ENCODE assay signal across 18 cellular contexts in the genomic region with DNA sequence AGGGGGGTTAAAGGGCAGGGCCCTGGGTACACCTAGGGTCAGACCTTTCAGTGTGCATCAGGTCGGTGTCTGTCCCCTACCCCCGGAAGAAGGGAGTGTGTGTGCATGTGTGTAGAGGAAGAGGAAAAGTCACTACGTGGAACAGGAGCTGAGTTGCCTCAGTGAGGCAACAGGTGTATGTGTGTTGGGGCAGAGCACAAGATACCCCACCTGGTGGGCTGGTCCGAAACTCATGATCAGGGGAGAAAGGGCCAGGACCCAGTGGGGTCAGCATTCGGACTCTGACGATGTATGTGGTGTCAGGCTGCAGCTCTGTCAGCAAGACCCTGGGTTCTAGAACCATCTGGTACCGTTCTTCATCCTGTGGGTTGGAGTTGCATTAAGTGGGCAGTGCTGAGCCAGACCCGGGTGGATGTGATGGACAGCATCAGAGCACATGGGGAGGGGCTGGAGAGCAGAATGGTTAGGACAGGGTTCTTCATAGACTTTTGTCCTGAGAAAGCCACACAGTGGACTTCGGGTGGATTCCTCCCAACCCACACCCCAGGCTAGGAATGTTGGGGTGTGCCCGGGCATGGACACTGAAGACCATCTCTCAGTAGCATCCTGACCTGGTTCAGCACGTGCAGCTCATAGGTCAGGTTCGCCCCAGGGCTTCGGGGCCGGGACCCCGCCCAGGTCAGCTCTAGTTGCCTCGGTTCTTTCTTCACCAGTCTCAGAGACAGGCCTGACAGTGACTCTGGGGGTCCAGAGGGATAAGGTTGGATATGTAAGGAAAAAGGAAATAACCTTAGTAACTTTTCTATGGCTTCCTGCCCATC. TPM values are rescaled to one million over a fixed set of nuclear protein-coding genes. Genes with fewer than 3 reads are reported as not detected.
"Had no signal": no experiment of that assay in that cellular context is flagged by ENCODE, and none has a peak within 500 bp of the region (broad histone marks: within the 10 kb centered on the region; RNA-seq: fewer than 3 reads in every experiment).

No MANE protein-coding gene starts in this region.

- H3K36me3 ChIP-seq: tibial nerve had no signal

- H3K36me3 Mint-ChIP-seq: natural killer cell treated with Interleukin-12 subunit alpha and Interleukin-12 subunit beta and Interleukin-15 and Interleukin-18, amount 100 ng/mL, for 72 hours had no signal

- H3K4me3 ChIP-seq: body of pancreas, lower lobe of right lung, tibial nerve had no signal

- H3K27ac ChIP-seq: body of pancreas, foreskin keratinocyte, lower lobe of right lung, tibial nerve, VCaP had no signal

- H3K27me3 ChIP-seq: body of pancreas, foreskin keratinocyte, tibial nerve had no signal

- H3K27me3 Mint-ChIP-seq: effector memory CD8-positive, alpha-beta T cell; natural killer cell treated with Interleukin-12 subunit alpha and Interleukin-12 subunit beta and Interleukin-15 and Interleukin-18, amount 100 ng/mL, for 72 hours; progenitor cell of endocrine pancreas; stimulated activated naive CD8-positive, alpha-beta T cell treated with anti-CD3 and anti-CD28 coated beads, Interleukin-15, Interleukin-2, amounts not matched to agents 100 ng/mL and 50 ng/mL, for 24 hours had no signal

- H3K27ac Mint-ChIP-seq: activated naive CD4-positive, alpha-beta T cell treated with anti-CD3 and anti-CD28 coated beads, Interleukin-2, amount 10 ng/mL, durations not matched to agents 7 days and 5 days; effector memory CD8-positive, alpha-beta T cell; natural killer cell treated with Interleukin-12 subunit alpha and Interleukin-12 subunit beta and Interleukin-15 and Interleukin-18, amount 100 ng/mL, for 72 hours; progenitor cell of endocrine pancreas; stimulated activated naive CD8-positive, alpha-beta T cell treated with anti-CD3 and anti-CD28 coated beads, Interleukin-15, Interleukin-2, amounts not matched to agents 100 ng/mL and 50 ng/mL, for 24 hours had no signal

- ATAC-seq: body of pancreas; effector memory CD8-positive, alpha-beta T cell; foreskin keratinocyte; lower lobe of right lung; natural killer cell treated with Interleukin-12 subunit alpha and Interleukin-12 subunit beta and Interleukin-15 and Interleukin-18, amount 100 ng/mL, for 72 hours had no signal

- H3K9me3 Mint-ChIP-seq: activated naive CD4-positive, alpha-beta T cell treated with anti-CD3 and anti-CD28 coated beads, Interleukin-2, amount 10 ng/mL, durations not matched to agents 7 days and 5 days; effector memory CD8-positive, alpha-beta T cell; natural killer cell treated with Interleukin-12 subunit alpha and Interleukin-12 subunit beta and Interleukin-15 and Interleukin-18, amount 100 ng/mL, for 72 hours; stimulated activated naive CD8-positive, alpha-beta T cell treated with anti-CD3 and anti-CD28 coated beads, Interleukin-15, Interleukin-2, amounts not matched to agents 100 ng/mL and 50 ng/mL, for 24 hours had no signal

- DNase-seq: activated CD4-positive, alpha-beta T cell treated with anti-CD3 and anti-CD28 coated beads for 1 hour; activated naive CD4-positive, alpha-beta T cell treated with anti-CD3 and anti-CD28 coated beads, Interleukin-2, amount 10 ng/mL, durations not matched to agents 7 days and 5 days; body of pancreas; caudate nucleus; effector memory CD8-positive, alpha-beta T cell; foreskin keratinocyte; glutamatergic neuron; lower lobe of right lung; stimulated activated CD4-positive, alpha-beta T cell treated with anti-CD3 and anti-CD28 coated beads, Interleukin-2, amount 100 ng/mL, for 24 hours; T-helper 2 cell had no signal

- H3K4me3 Mint-ChIP-seq: activated naive CD4-positive, alpha-beta T cell treated with anti-CD3 and anti-CD28 coated beads, Interleukin-2, amount 10 ng/mL, durations not matched to agents 7 days and 5 days; effector memory CD8-positive, alpha-beta T cell; natural killer cell treated with Interleukin-12 subunit alpha and Interleukin-12 subunit beta and Interleukin-15 and Interleukin-18, amount 100 ng/mL, for 72 hours; stimulated activated naive CD8-positive, alpha-beta T cell treated with anti-CD3 and anti-CD28 coated beads, Interleukin-15, Interleukin-2, amounts not matched to agents 100 ng/mL and 50 ng/mL, for 24 hours had no signal

RNA-seq across cellular contexts. Expression of a gene that starts 10.7 kb away (rescaled TPM):
- total RNA-seq: dermis microvascular lymphatic vessel endothelial cell had no signal

RNA-seq across cellular contexts. Expression of a gene that starts 45.3 kb away (rescaled TPM):
- total RNA-seq: body of pancreas; dermis microvascular lymphatic vessel endothelial cell; epithelial cell of proximal tubule; fibroblast of lung; foreskin keratinocyte; lower lobe of right lung; natural killer cell treated with Interleukin-12 subunit alpha and Interleukin-12 subunit beta and Interleukin-15 and Interleukin-18, amount 100 ng/mL, for 72 hours; progenitor cell of endocrine pancreas; tibial nerve had no signal
